9 cellular contexts compared by ENCODE assay signal in the genomic region with DNA sequence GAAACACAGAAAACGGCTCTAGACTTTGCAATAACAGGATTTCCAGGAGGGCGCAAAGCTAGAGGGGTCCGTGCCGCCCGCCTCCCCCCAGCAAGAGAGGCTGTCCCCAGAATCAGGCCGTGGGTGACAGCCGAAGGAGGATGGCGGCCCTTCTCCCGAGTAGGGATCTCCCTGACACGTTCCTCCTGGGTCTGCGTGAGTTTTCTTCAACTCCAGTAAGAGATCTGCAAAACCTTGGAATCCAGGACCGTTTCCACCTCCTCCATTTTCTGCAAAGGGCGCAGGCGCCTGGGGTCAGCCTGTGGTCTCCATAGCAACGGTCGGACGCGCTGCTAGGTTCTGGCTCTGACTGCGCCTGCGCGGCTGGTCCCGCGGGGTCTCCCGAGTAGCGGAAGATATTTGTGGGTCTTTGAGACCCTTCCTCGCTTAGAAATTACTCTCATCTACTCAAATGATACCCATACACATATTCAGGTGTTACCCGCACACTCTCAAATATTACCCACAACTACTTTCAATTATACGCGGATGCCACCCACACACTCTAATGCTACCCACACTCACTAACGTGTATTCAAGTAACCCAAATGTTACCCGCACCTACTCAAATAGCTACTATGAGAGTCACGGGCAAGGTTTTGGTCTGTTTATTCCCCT.
DNase-seq lines count a peak whose midpoint lies in the region; ATAC-seq lines count a peak whose summit lies in the region.
"Had no signal": no experiment of that assay in that cellular context is flagged by ENCODE, and none has a peak within 500 bp of the region (broad histone marks: within the 10 kb centered on the region; RNA-seq: fewer than 3 reads in every experiment).

No MANE protein-coding gene starts in this region.

- DNase-seq in ELR (ENCODE audit: low read depth) (peak; percentile 77), NCI-H2029 treated with DMSO at 0.1 percent for 48 hours (lab: John Stamatoyannopoulos, UW) (peak; percentile 80), glomerular visceral epithelial cell (ENCODE audit: extremely low spot score) (peak; percentile 50), T1000 (lab: John Stamatoyannopoulos, UW) (no peak)
- peak; percentile 38 for DNase-seq in activated naive CD4-positive, alpha-beta T cell treated with anti-CD3 and anti-CD28 coated beads, Interleukin-2, amount 10 ng/mL, durations not matched to agents 7 days and 5 days

- ATAC-seq in GM18873 (IDR thresholded peaks at IDR 0.05; ENCODE audit: low FRiP score, unreplicated experiment): no peak
- ATAC-seq in HG02571 (IDR thresholded peaks at IDR 0.05; ENCODE audit: unreplicated experiment): no peak

- CTCF ChIA-PET in activated naive CD4-positive, alpha-beta T cell treated with anti-CD3 and anti-CD28 coated beads, Interleukin-2, amount 10 ng/mL, durations not matched to agents 7 days and 5 days (lab: Charles Lee): no interaction called here

- peaks cover 35% of the 10 kb centered on the region for H3K4me1 Mint-ChIP-seq in activated naive CD4-positive, alpha-beta T cell treated with anti-CD3 and anti-CD28 coated beads, Interleukin-2, amount 10 ng/mL, durations not matched to agents 7 days and 5 days

- no peak overlapping the region for H3K27ac Mint-ChIP-seq in activated naive CD4-positive, alpha-beta T cell treated with anti-CD3 and anti-CD28 coated beads, Interleukin-2, amount 10 ng/mL, durations not matched to agents 7 days and 5 days
- H3K27ac Mint-ChIP-seq: T-helper 1 cell treated with Interleukin-12 subunit alpha and Interleukin-12 subunit beta and Interleukin-4 antibody, amounts not matched to agents 30 μg/mL and 1 μg/mL, for 36 hours had no signal

- H3K9me3 Mint-ChIP-seq in activated naive CD4-positive, alpha-beta T cell treated with anti-CD3 and anti-CD28 coated beads, Interleukin-2, amount 10 ng/mL, durations not matched to agents 7 days and 5 days: no peaks in the 10 kb centered on the region
- H3K9me3 Mint-ChIP-seq: T-helper 1 cell treated with Interleukin-12 subunit alpha and Interleukin-12 subunit beta and Interleukin-4 antibody, amounts not matched to agents 30 μg/mL and 1 μg/mL, for 36 hours had no signal

- H3K27me3 ChIP-seq in neuron (ENCODE audit: insufficient read depth, low read length): no peaks in the 10 kb centered on the region

- no peaks in the 10 kb centered on the region for H3K36me3 ChIP-seq in neuron (ENCODE audit: insufficient read depth, low read length)

- no peaks in the 10 kb centered on the region for H3K36me3 Mint-ChIP-seq in activated naive CD4-positive, alpha-beta T cell treated with anti-CD3 and anti-CD28 coated beads, Interleukin-2, amount 10 ng/mL, durations not matched to agents 7 days and 5 days

- peak overlapping the region; percentile 41 for H3K4me3 ChIP-seq in neuron (ENCODE audit: low read length)

- H2AFZ ChIP-seq in neuron (ENCODE audit: low read depth, low read length): peak overlapping the region; percentile 57

- H3K27me3 Mint-ChIP-seq in activated naive CD4-positive, alpha-beta T cell treated with anti-CD3 and anti-CD28 coated beads, Interleukin-2, amount 10 ng/mL, durations not matched to agents 7 days and 5 days: peaks cover 82% of the 10 kb centered on the region

- peaks cover 31% of the 10 kb centered on the region for H3K4me1 ChIP-seq in neuron (ENCODE audit: insufficient read depth, low read length)

- peak overlapping the region; percentile 55 for H3K4me3 Mint-ChIP-seq in activated naive CD4-positive, alpha-beta T cell treated with anti-CD3 and anti-CD28 coated beads, Interleukin-2, amount 10 ng/mL, durations not matched to agents 7 days and 5 days
- H3K4me3 Mint-ChIP-seq: T-helper 1 cell treated with Interleukin-12 subunit alpha and Interleukin-12 subunit beta and Interleukin-4 antibody, amounts not matched to agents 30 μg/mL and 1 μg/mL, for 36 hours had no signal

- H3K9me3 ChIP-seq in neuron (ENCODE audit: low read length): no peaks in the 10 kb centered on the region
